9 cellular contexts compared by ENCODE assay signal in the genomic region with DNA sequence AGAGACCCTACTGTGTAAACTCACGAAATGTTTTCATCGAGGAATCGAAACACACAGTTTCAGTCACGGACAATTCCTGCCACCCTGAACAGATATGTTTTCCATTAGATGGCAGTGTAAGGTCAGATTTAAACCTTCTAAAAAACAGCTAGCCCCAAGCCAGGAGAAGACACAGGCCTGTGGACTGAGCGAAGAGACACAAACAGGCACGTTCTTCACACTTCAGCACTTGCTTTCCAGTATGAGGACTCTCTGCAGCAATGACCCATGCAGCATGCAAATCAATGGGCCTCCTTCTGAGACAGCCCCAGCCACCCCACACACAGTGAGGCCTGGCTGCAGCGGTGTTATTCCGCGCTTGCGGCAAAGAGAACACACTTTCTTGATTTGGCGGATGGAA. TPM values are rescaled to one million over a fixed set of nuclear protein-coding genes. Genes with fewer than 3 reads are reported as not detected.
A peak's percentile ranks its signal among the peaks of the same experiment; 100 is the strongest.
DNase-seq lines count a peak whose midpoint lies in the region; TF ChIP-seq lines count a peak whose summit lies in the region.
"Had no signal": no experiment of that assay in that cellular context is flagged by ENCODE, and none has a peak within 500 bp of the region (broad histone marks: within the 10 kb centered on the region; RNA-seq: fewer than 3 reads in every experiment).

No MANE protein-coding gene starts in this region.

- H3K9ac ChIP-seq in OCI-LY3 (ENCODE audit: low read length) (peak overlapping the region; percentile 2; the same call in 1 of the 2 replicates), rectal smooth muscle tissue (ENCODE audit: low read length) (no peak overlapping the region)

- H3K27me3 ChIP-seq in OCI-LY3 (ENCODE audit: low read depth, low read length), result no peaks in the 10 kb centered on the region
- H3K27me3 ChIP-seq in rectal smooth muscle tissue (ENCODE audit: control insufficient read depth, insufficient read depth, low read length), result no peaks in the 10 kb centered on the region
- no peaks in the 10 kb centered on the region for H3K27me3 ChIP-seq in thyroid gland

- TF ChIP-seq CTCF in OCI-LY3 (IDR thresholded peaks at IDR 0.05; ENCODE audit: low read depth, low read length), result peak; percentile 59
- TF ChIP-seq CTCF in fibroblast of the aortic adventitia (IDR thresholded peaks at IDR 0.05; ENCODE audit: insufficient read depth, low read length), result peak; percentile 30
- TF ChIP-seq CTCF in progenitor cell of endocrine pancreas (IDR thresholded peaks at IDR 0.05; ENCODE audit: unreplicated experiment), result no peak
- TF ChIP-seq CTCF in thyroid gland (IDR thresholded peaks at IDR 0.05), result no peak

- no peak overlapping the region for H2AFZ ChIP-seq in OCI-LY3 (ENCODE audit: low read depth, low read length)

- H3K36me3 ChIP-seq in OCI-LY3 (replicated peaks; ENCODE audit: low read depth, low read length) (peaks cover 12% of the 10 kb centered on the region), rectal smooth muscle tissue (ENCODE audit: control insufficient read depth, insufficient read depth, low read length) (no peaks in the 10 kb centered on the region), thyroid gland (no peaks in the 10 kb centered on the region)

- WGBS in thyroid gland, 2 donors, result 87% methylated on average over 11 of the region's 11 CpGs

- TF ChIP-seq POLR2A in thyroid gland (IDR thresholded peaks at IDR 0.05), result no peak

- no peaks in the 10 kb centered on the region for H3K27me3 Mint-ChIP-seq in progenitor cell of endocrine pancreas

- peaks cover 11% of the 10 kb centered on the region for H3K4me1 Mint-ChIP-seq in progenitor cell of endocrine pancreas (ENCODE audit: low read depth)

- H3K27ac ChIP-seq in OCI-LY3 (ENCODE audit: low read length) (peak overlapping the region; percentile 26), rectal smooth muscle tissue (ENCODE audit: low read depth, low read length) (peak overlapping the region; percentile 70), thyroid gland (no peak overlapping the region)

- peaks cover 2% of the 10 kb centered on the region for H3K36me3 Mint-ChIP-seq in progenitor cell of endocrine pancreas (ENCODE audit: insufficient read depth)

- peaks cover 40% of the 10 kb centered on the region for H3K4me1 ChIP-seq in OCI-LY3 (ENCODE audit: low read length)
- H3K4me1 ChIP-seq in rectal smooth muscle tissue (ENCODE audit: control insufficient read depth, insufficient read depth, low read length), result peaks cover 6% of the 10 kb centered on the region
- no peaks in the 10 kb centered on the region for H3K4me1 ChIP-seq in thyroid gland

- DNase-seq in DMS53 (lab: John Stamatoyannopoulos, UW) (peak; percentile 18), DMS53 treated with DMSO at 0.1 percent for 48 hours (lab: John Stamatoyannopoulos, UW; ENCODE audit: unreplicated experiment) (no peak), fibroblast of the aortic adventitia (ENCODE audit: low read depth) (peak; percentile 51), progenitor cell of endocrine pancreas (ENCODE audit: low spot score, unreplicated experiment) (no peak), thyroid gland (no peak)
- no peak for DNase-seq in effector CD4-positive, alpha-beta T cell
- DNase-seq: 8988T had no signal

- H3K79me2 ChIP-seq in OCI-LY3 (ENCODE audit: low read length), result no peaks in the 10 kb centered on the region

- H3K4me3 ChIP-seq in OCI-LY3 (ENCODE audit: low read length), result peak overlapping the region; percentile 20
- H3K4me3 ChIP-seq in fibroblast of the aortic adventitia (ENCODE audit: low read depth, low read length), result no peak overlapping the region
- H3K4me3 ChIP-seq in rectal smooth muscle tissue (ENCODE audit: low read length), result no peak overlapping the region
- no peak overlapping the region for H3K4me3 ChIP-seq in thyroid gland (replicated peaks in 1 of 3)

- peak overlapping the region; percentile 42 for H3K4me2 ChIP-seq in OCI-LY3 (ENCODE audit: low read length)

- no peaks in the 10 kb centered on the region for H3K9me3 Mint-ChIP-seq in progenitor cell of endocrine pancreas (ENCODE audit: low read depth)

- H3K27ac Mint-ChIP-seq in progenitor cell of endocrine pancreas, result no peak overlapping the region

- H3K9me3 ChIP-seq in OCI-LY3 (ENCODE audit: insufficient read depth, low read length), result no peaks in the 10 kb centered on the region
- H3K9me3 ChIP-seq in thyroid gland, result no peaks in the 10 kb centered on the region

- no peak overlapping the region for H3K4me3 Mint-ChIP-seq in progenitor cell of endocrine pancreas (ENCODE audit: low read depth)

- no peaks in the 10 kb centered on the region for H4K20me1 ChIP-seq in OCI-LY3 (ENCODE audit: insufficient read depth, low read length)

- intact Hi-C loops in thyroid gland (cut with DNase I), result no loop called here

RNA-seq across cellular contexts. Expression of gene HUS1B, which starts 31.9 kb away (rescaled TPM):
- 0.45 and 0.65 TPM in 2 replicates for total RNA-seq in fibroblast of the aortic adventitia (ENCODE audit: low replicate concordance)
- total RNA-seq in progenitor cell of endocrine pancreas, result 0.67 and 1.3 TPM in 2 replicates
- total RNA-seq in thyroid gland, result 1 to 10 TPM; 2.3 to 4.8 (median 4.0) TPM

Comparison
In these comparisons a context has a peak if more than half of its experiments do, and no peak if none do; other contexts are left out.
1. DNase-seq: peak in DMS53 (single experiment) and fibroblast of the aortic adventitia (single experiment); none in DMS53 treated with DMSO at 0.1 percent for 48 hours (single experiment), progenitor cell of endocrine pancreas (single experiment), effector CD4-positive, alpha-beta T cell (single experiment) and thyroid gland (0 of 2).
2. H3K27ac ChIP-seq: peak in OCI-LY3 (single experiment) and rectal smooth muscle tissue (single experiment); none in thyroid gland (0 of 3).
3. CTCF ChIP-seq: peak in OCI-LY3 (single experiment) and fibroblast of the aortic adventitia (single experiment); none in progenitor cell of endocrine pancreas (single experiment) and thyroid gland (0 of 6).